In the genomic region with DNA sequence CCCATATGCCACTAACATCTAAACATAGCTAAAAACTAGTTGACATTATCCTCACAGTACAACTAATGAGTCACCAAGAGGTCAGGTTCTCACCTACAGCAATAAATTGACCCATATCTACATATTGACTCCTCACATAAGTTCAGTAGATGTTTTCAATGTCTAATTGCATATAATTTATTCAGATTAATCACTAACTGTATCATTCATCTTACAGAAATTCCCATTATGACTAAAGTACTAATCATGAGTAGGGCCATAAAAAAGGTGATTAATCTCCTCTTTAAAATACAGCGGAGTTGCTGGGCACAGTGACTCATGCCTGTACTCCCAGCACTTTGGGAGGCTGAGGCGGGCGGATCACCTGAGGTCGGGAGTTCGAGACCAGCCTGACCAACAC, we compare ENCODE assay signal across 24 cellular contexts.
DNase-seq lines count a peak whose midpoint lies in the region; ATAC-seq and TF ChIP-seq lines count a peak whose summit lies in the region.
"Had no signal": no experiment of that assay in that cellular context is flagged by ENCODE, and none has a peak within 500 bp of the region (broad histone marks: within the 10 kb centered on the region; RNA-seq: fewer than 3 reads in every experiment).

No MANE protein-coding gene starts in this region.

- H3F3A ChIP-seq in GM23248 (ENCODE audit: insufficient read depth), result no peaks in the 10 kb centered on the region

- no peaks in the 10 kb centered on the region for H4K20me1 ChIP-seq in GM23248 (ENCODE audit: insufficient read depth)

- H3K36me3 ChIP-seq in GM23248 (ENCODE audit: low read depth) (no peaks in the 10 kb centered on the region), MG63 (no peaks in the 10 kb centered on the region), kidney epithelial cell (ENCODE audit: control insufficient read depth, insufficient read depth, low read length) (no peaks in the 10 kb centered on the region), tibial nerve (no peaks in the 10 kb centered on the region), upper lobe of right lung (no peaks in the 10 kb centered on the region)
- H3K36me3 ChIP-seq: HAP-1, lower lobe of right lung, neural progenitor cell, suprapubic skin had no signal

- H3K79me2 ChIP-seq in GM23248 (ENCODE audit: insufficient read depth), result no peaks in the 10 kb centered on the region

- no peak for TF ChIP-seq EP300 in tibial nerve (IDR thresholded peaks at IDR 0.05)

- no peaks in the 10 kb centered on the region for H3K9me3 ChIP-seq in GM23248 (ENCODE audit: low read depth)
- 0 out of 2 replicates have a peak, but pooled peaks cover 2% of the 10 kb centered on the region for H3K9me3 ChIP-seq in MG63
- H3K9me3 ChIP-seq in tibial nerve, result no peaks in the 10 kb centered on the region
- H3K9me3 ChIP-seq in upper lobe of right lung, result no peaks in the 10 kb centered on the region
- H3K9me3 ChIP-seq: HAP-1, lower lobe of right lung, suprapubic skin, uterus had no signal

- ATAC-seq in upper lobe of right lung (no peak), HG02938 (IDR thresholded peaks at IDR 0.05; ENCODE audit: unreplicated experiment) (no peak)
- ATAC-seq: activated CD8-positive, alpha-beta T cell treated with anti-CD3 and anti-CD28 coated beads for 36 hours; lower lobe of right lung; Panc1; stimulated activated effector memory CD8-positive, alpha-beta T cell treated with anti-CD3 and anti-CD28 coated beads, Interleukin-12 subunit alpha, Interleukin-12 subunit beta, amount 100 ng/mL, for 72 hours; WTC11 had no signal

- H3K4me3 ChIP-seq in GM23248, result no peak overlapping the region
- H3K4me3 ChIP-seq in MG63, result no peak overlapping the region
- H3K4me3 ChIP-seq in astrocyte of the spinal cord (ENCODE audit: low read depth, low read length), result no peak overlapping the region
- no peak overlapping the region for H3K4me3 ChIP-seq in kidney epithelial cell (ENCODE audit: low read depth, low read length)
- H3K4me3 ChIP-seq in tibial nerve, result no peak overlapping the region
- H3K4me3 ChIP-seq in upper lobe of right lung, result no peak overlapping the region
- H3K4me3 ChIP-seq: HAP-1, lower lobe of right lung, neural progenitor cell, suprapubic skin, uterus had no signal

- H3K9ac ChIP-seq in GM23248, result no peak overlapping the region
- H3K9ac ChIP-seq: neural progenitor cell, SK-N-SH had no signal

- TF ChIP-seq CTCF in astrocyte of the spinal cord (IDR thresholded peaks at IDR 0.05; ENCODE audit: low read depth, low read length) (no peak), kidney epithelial cell (IDR thresholded peaks at IDR 0.05; ENCODE audit: insufficient read depth, low read length, poor library complexity, severe bottlenecking) (no peak), tibial nerve (IDR thresholded peaks at IDR 0.05) (no peak), upper lobe of right lung (IDR thresholded peaks at IDR 0.05) (no peak)

- WGBS in GM23248 (ENCODE audit: low coverage in 1 of 2, low lambda C conversion rate in 2 of 2, missing lambda C conversion rate in 2 of 2), 2 experiments, result 48 to 63% methylated on average over 5 of the region's 5 CpGs
- WGBS in tibial nerve, 2 donors, result 93 to 98% methylated on average over 5 of the region's 5 CpGs

- no peaks in the 10 kb centered on the region for H3K4me1 ChIP-seq in GM23248 (ENCODE audit: insufficient read depth)
- no peaks in the 10 kb centered on the region for H3K4me1 ChIP-seq in tibial nerve
- H3K4me1 ChIP-seq in upper lobe of right lung, result no peaks in the 10 kb centered on the region
- H3K4me1 ChIP-seq: HAP-1, lower lobe of right lung, neural progenitor cell, suprapubic skin, uterus had no signal

- H3K27me3 ChIP-seq in GM23248 (replicated peaks; ENCODE audit: insufficient read depth) (peaks cover 13% of the 10 kb centered on the region), MG63 (no peaks in the 10 kb centered on the region), kidney epithelial cell (ENCODE audit: control insufficient read depth, insufficient read depth, low read length) (no peaks in the 10 kb centered on the region), tibial nerve (no peaks in the 10 kb centered on the region), upper lobe of right lung (no peaks in the 10 kb centered on the region)
- H3K27me3 ChIP-seq: neural progenitor cell, suprapubic skin, uterus had no signal

- DNase-seq in GM23248 (peak; percentile 36), MG63 (peak; percentile 21), astrocyte of the spinal cord (ENCODE audit: low read depth, low spot score) (peak; percentile 43), kidney epithelial cell (ENCODE audit: low read depth) (peak; percentile 14), tibial nerve (ENCODE audit: low spot score in 2 of 2) (no peak), upper lobe of right lung (no peak), HuH-7 (ENCODE audit: low spot score) (no peak)
- DNase-seq: activated CD8-positive, alpha-beta T cell treated with anti-CD3 and anti-CD28 coated beads for 36 hours; activated gamma-delta T cell treated with Interleukin-2 at 50 U/mL for 16 hours; hypothalamus; lower lobe of right lung; NCI-H2107; NK-92 treated with Interleukin-12 subunit alpha and Interleukin-12 subunit beta, amount 100 ng/mL, for 24 hours; SK-N-SH; stimulated activated CD4-positive, alpha-beta T cell treated with anti-CD3 and anti-CD28 coated beads, Interleukin-1b, Interleukin-23, amount 100 ng/mL, for 48 hours; uterus had no signal

- no peak overlapping the region for H2AFZ ChIP-seq in GM23248
- H2AFZ ChIP-seq: neural progenitor cell had no signal

- H3K27ac ChIP-seq in GM23248 (no peak overlapping the region), tibial nerve (no peak overlapping the region), upper lobe of right lung (no peak overlapping the region)
- H3K27ac ChIP-seq: C4-2B, lower lobe of right lung, neural progenitor cell, suprapubic skin, uterus had no signal

- intact Hi-C loops in upper lobe of right lung (cut with DNase I), result no loop called here

- TF ChIP-seq POLR2A in tibial nerve (IDR thresholded peaks at IDR 0.05), result no peak

- H3K9me2 ChIP-seq in GM23248 (ENCODE audit: insufficient read depth), result no peaks in the 10 kb centered on the region
- H3K9me2 ChIP-seq: SK-N-SH had no signal

- no peak overlapping the region for H3K4me2 ChIP-seq in GM23248 (ENCODE audit: unreplicated experiment)
- H3K4me2 ChIP-seq: neural progenitor cell, SK-N-SH had no signal

- in situ Hi-C loops in GM23248 (cut with MboI), result no loop called here
- in situ Hi-C loops in astrocyte of the spinal cord (cut with HindIII; ENCODE audit: low sequenced_read_pairs), result no loop called here

Comparison
In these comparisons a context has a peak if more than half of its experiments do, and no peak if none do; other contexts are left out.
1. DNase-seq: peak in GM23248 (single experiment), MG63 (single experiment), astrocyte of the spinal cord (single experiment) and kidney epithelial cell (single experiment); none in tibial nerve (0 of 2), upper lobe of right lung (single experiment) and HuH-7 (single experiment).